34 cellular contexts compared by ENCODE assay signal in genomic region chr5:105970919-105971318, GRCh38.
"Had no signal": no experiment of that assay in that cellular context is flagged by ENCODE, and none has a peak within 500 bp of the region (broad histone marks: within the 10 kb centered on the region; RNA-seq: fewer than 3 reads in every experiment).

No MANE protein-coding gene starts in this region.

- H3K4me2 ChIP-seq: KMS-11 had no signal

- H3K27ac ChIP-seq: KMS-11 had no signal

- DNase-seq: Karpas-422, Kasumi-1, MG63, MM.1S, MV-4-11, NCI-H1048, NCI-H1092, NCI-H1092 treated with DMSO at 0.1 percent for 48 hours, NCI-H1105, NCI-H1105 treated with DMSO at 0.1 percent for 48 hours, NCI-H1417, NCI-H1417 treated with DMSO at 0.1 percent for 48 hours, NCI-H1436, NCI-H1436 treated with DMSO at 0.1 percent for 48 hours, NCI-H146, NCI-H1694, NCI-H1694 treated with DMSO at 0.1 percent for 48 hours, NCI-H187, NCI-H187 treated with DMSO at 0.1 percent for 48 hours, NCI-H1930, NCI-H2029, NCI-H2029 treated with DMSO at 0.1 percent for 48 hours, NCI-H2081, NCI-H2081 treated with DMSO at 0.1 percent for 48 hours, NCI-H2107, NCI-H2171, NCI-H2171 treated with DMSO at 0.1 percent for 48 hours, NCI-H2227 treated with DMSO at 0.1 percent for 48 hours, NCI-H226, NCI-H345, NCI-H446, NCI-H446 treated with DMSO at 0.1 percent for 48 hours, NCI-H510A had no signal

- H3K36me3 ChIP-seq: MG63 had no signal

- H3K9me3 ChIP-seq: MG63 had no signal

- H3K9ac ChIP-seq: KMS-11 had no signal

- H3K27me3 ChIP-seq: MG63 had no signal

- H3K4me3 ChIP-seq: MG63 had no signal
